In the genomic region with DNA sequence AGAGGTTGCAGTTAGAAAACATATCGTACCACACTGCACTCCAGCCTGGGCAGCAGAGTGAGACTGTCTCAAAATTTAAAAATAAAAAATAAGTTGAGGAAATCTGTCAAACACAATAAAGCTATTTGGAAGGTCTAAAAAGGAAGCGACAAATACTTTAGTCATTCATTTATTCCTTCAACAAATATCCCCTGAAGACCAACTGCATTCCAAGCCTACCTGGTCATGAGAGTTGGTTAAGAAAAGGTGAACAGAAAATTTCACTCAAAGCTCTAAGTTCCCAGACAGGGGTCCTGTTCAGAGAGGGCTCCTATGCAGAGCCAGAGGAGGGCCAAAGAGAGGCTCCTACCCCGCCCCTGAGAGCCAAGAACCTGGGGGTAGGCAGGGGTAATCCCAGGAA, we compare ENCODE assay signal across 18 cellular contexts. TPM values are rescaled to one million over a fixed set of nuclear protein-coding genes. Genes with fewer than 3 reads are reported as not detected.
DNase-seq lines count a peak whose midpoint lies in the region; ATAC-seq, FAIRE-seq and TF ChIP-seq lines count a peak whose summit lies in the region.
"Had no signal": no experiment of that assay in that cellular context is flagged by ENCODE, and none has a peak within 500 bp of the region (broad histone marks: within the 10 kb centered on the region; RNA-seq: fewer than 3 reads in every experiment).

No MANE protein-coding gene starts in this region.

- no peaks in the 10 kb centered on the region for H3K4me1 Mint-ChIP-seq in activated T-cell treated with anti-CD3 and anti-CD28 coated beads, Interleukin-2, amount 50 U/mL, for 24 hours (ENCODE audit: low read depth)
- no peaks in the 10 kb centered on the region for H3K4me1 Mint-ChIP-seq in activated T-cell treated with anti-CD3 and anti-CD28 coated beads, Interleukin-2, amount 50 U/mL, for 4 hours (ENCODE audit: low read depth)
- H3K4me1 Mint-ChIP-seq: B cell had no signal

- CTCF ChIA-PET in RWPE1 (lab: Yijun Ruan, JAX), result interaction anchor here (0.6 to 0.8 kb wide), 2 partner anchors 15 to 405 kb away, joined by 4 read pairs; a partner anchor contains a TSS

- H3K36me3 Mint-ChIP-seq in activated T-cell treated with anti-CD3 and anti-CD28 coated beads, Interleukin-2, amount 50 U/mL, for 24 hours (ENCODE audit: low read depth), result peaks cover 40% of the 10 kb centered on the region
- H3K36me3 Mint-ChIP-seq in activated T-cell treated with anti-CD3 and anti-CD28 coated beads, Interleukin-2, amount 50 U/mL, for 4 hours (ENCODE audit: insufficient read depth), result peaks cover 23% of the 10 kb centered on the region

- H4K20me1 ChIP-seq in keratinocyte (ENCODE audit: control insufficient read depth, extremely low read depth, insufficient read depth, low read length), result no peaks in the 10 kb centered on the region

- DNase-seq in activated T-cell treated with anti-CD3 and anti-CD28 coated beads, Interleukin-2, amount 50 U/mL, for 24 hours, result no peak
- DNase-seq in activated T-cell treated with anti-CD3 and anti-CD28 coated beads, Interleukin-2, amount 50 U/mL, for 4 hours, result no peak
- DNase-seq in RWPE2 (ENCODE audit: low spot score) (no peak), keratinocyte (ENCODE audit: low read depth, low spot score) (no peak), DMS53 (lab: John Stamatoyannopoulos, UW) (no peak), esophagus muscularis mucosa (ENCODE audit: extremely low spot score) (no peak), RWPE1 (ENCODE audit: low spot score) (no peak)
- no peak for DNase-seq in activated CD8-positive, alpha-beta memory T cell treated with anti-CD3 and anti-CD28 coated beads, Interleukin-2, amount 50 U/mL, for 48 hours
- DNase-seq: 8988T; COR-L47; GF-D8; H7; NCI-H1092 treated with DMSO at 0.1 percent for 48 hours; NCI-H146; NCI-H2081; NK-92 treated with Interleukin-12 subunit alpha and Interleukin-12 subunit beta, amount 100 ng/mL, for 24 hours; SHP77 treated with DMSO at 0.1 percent for 48 hours had no signal

- FAIRE-seq in keratinocyte (lab: Jason Lieb, UNC), result no peak

- POLR2A ChIA-PET in RWPE1 (lab: Yijun Ruan, JAX; ENCODE audit: low non-redundant PET), result no interaction called here

- no peak for TF ChIP-seq CTCF in RWPE2 (IDR thresholded peaks at IDR 0.05; ENCODE audit: poor library complexity, severe bottlenecking)
- TF ChIP-seq CTCF in keratinocyte (optimal IDR thresholded peaks at IDR 0.05 in 1 of 3, IDR thresholded peaks at IDR 0.05 in 1 of 3, conservative IDR thresholded peaks at IDR 0.05 in 1 of 3; ENCODE audit: extremely low read depth in 1 of 3, insufficient read depth in 2 of 3, low read length in 3 of 3), result no peak
- no peak for TF ChIP-seq CTCF in esophagus muscularis mucosa (IDR thresholded peaks at IDR 0.05)
- no peak for TF ChIP-seq CTCF in RWPE1 (conservative IDR thresholded peaks at IDR 0.05; ENCODE audit: low read depth)

- H3K4me3 Mint-ChIP-seq in activated T-cell treated with anti-CD3 and anti-CD28 coated beads, Interleukin-2, amount 50 U/mL, for 24 hours, result no peak overlapping the region
- no peak overlapping the region for H3K4me3 Mint-ChIP-seq in activated T-cell treated with anti-CD3 and anti-CD28 coated beads, Interleukin-2, amount 50 U/mL, for 4 hours
- H3K4me3 Mint-ChIP-seq: B cell had no signal

- 99% methylated on average over 3 of the region's 3 CpGs for WGBS in esophagus muscularis mucosa

- H3K9me3 ChIP-seq in RWPE2 (ENCODE audit: severe bottlenecking) (no peaks in the 10 kb centered on the region), keratinocyte (ENCODE audit: control insufficient read depth, low read depth, low read length) (no peaks in the 10 kb centered on the region), esophagus muscularis mucosa (no peaks in the 10 kb centered on the region)

- intact Hi-C loops in esophagus muscularis mucosa (cut with DNase I), result no loop called here

- dilution Hi-C loops in keratinocyte (cut with MboI; ENCODE audit: extremely low pct_ligation_motif_present, low sequenced_read_pairs), result no loop called here

- peak overlapping the region; percentile 1 for H3K27ac Mint-ChIP-seq in activated T-cell treated with anti-CD3 and anti-CD28 coated beads, Interleukin-2, amount 50 U/mL, for 24 hours
- H3K27ac Mint-ChIP-seq: B cell had no signal

- H3K27me3 Mint-ChIP-seq in activated T-cell treated with anti-CD3 and anti-CD28 coated beads, Interleukin-2, amount 50 U/mL, for 24 hours, result no peaks in the 10 kb centered on the region
- H3K27me3 Mint-ChIP-seq in activated T-cell treated with anti-CD3 and anti-CD28 coated beads, Interleukin-2, amount 50 U/mL, for 4 hours (ENCODE audit: low read depth), result no peaks in the 10 kb centered on the region
- H3K27me3 Mint-ChIP-seq: B cell had no signal

- H2AFZ ChIP-seq in keratinocyte (ENCODE audit: control insufficient read depth, low read length), result peak overlapping the region; percentile 4

- no peak for TF ChIP-seq POLR2A in esophagus muscularis mucosa (IDR thresholded peaks at IDR 0.05; ENCODE audit: low read depth)

- H3K4me1 ChIP-seq in RWPE2 (ENCODE audit: insufficient read depth, poor library complexity, severe bottlenecking), result no peaks in the 10 kb centered on the region
- H3K4me1 ChIP-seq in keratinocyte (ENCODE audit: control insufficient read depth, extremely low read depth, insufficient read depth, low read length), result peaks cover 12% of the 10 kb centered on the region
- no peaks in the 10 kb centered on the region for H3K4me1 ChIP-seq in esophagus muscularis mucosa

- TF ChIP-seq EP300 in esophagus muscularis mucosa (IDR thresholded peaks at IDR 0.05), result no peak

- no peak overlapping the region for H3K9ac ChIP-seq in keratinocyte (ENCODE audit: control insufficient read depth, extremely low read depth, insufficient read depth, low read length)

- peak overlapping the region; percentile 60 for H3K4me2 ChIP-seq in keratinocyte (ENCODE audit: control insufficient read depth, extremely low read depth, insufficient read depth, low read depth, low read length)

- H3K9me1 ChIP-seq in keratinocyte (ENCODE audit: control insufficient read depth, extremely low read depth, insufficient read depth, low read length), result no peaks in the 10 kb centered on the region

- no peak for ATAC-seq in activated T-cell treated with anti-CD3 and anti-CD28 coated beads, Interleukin-2, amount 50 U/mL, for 4 hours
- ATAC-seq in RWPE2 (ENCODE audit: low read depth), result peak; percentile 59

- H3K27ac ChIP-seq in RWPE2 (ENCODE audit: poor library complexity, severe bottlenecking), result peak overlapping the region; percentile 42
- peak overlapping the region; percentile 6 for H3K27ac ChIP-seq in keratinocyte (ENCODE audit: control insufficient read depth, insufficient read depth, low read length)
- H3K27ac ChIP-seq in esophagus muscularis mucosa (replicated peaks in 1 of 4), result no peak overlapping the region
- H3K27ac ChIP-seq in RWPE1, result no peak overlapping the region

- H3K4me3 ChIP-seq in RWPE2 (ENCODE audit: severe bottlenecking), result no peak overlapping the region
- no peak overlapping the region for H3K4me3 ChIP-seq in keratinocyte (ENCODE audit: control insufficient read depth in 2 of 3, extremely low read depth in 1 of 3, insufficient read depth in 2 of 3, low read depth in 1 of 3, low read length in 3 of 3)
- no peak overlapping the region for H3K4me3 ChIP-seq in esophagus muscularis mucosa

- no peaks in the 10 kb centered on the region for H3K9me3 Mint-ChIP-seq in activated T-cell treated with anti-CD3 and anti-CD28 coated beads, Interleukin-2, amount 50 U/mL, for 24 hours
- H3K9me3 Mint-ChIP-seq in activated T-cell treated with anti-CD3 and anti-CD28 coated beads, Interleukin-2, amount 50 U/mL, for 4 hours, result no peaks in the 10 kb centered on the region

- no peaks in the 10 kb centered on the region for H3K36me3 ChIP-seq in RWPE2 (ENCODE audit: low read depth)
- peaks cover 2 to 5% of the 10 kb centered on the region in 2 experiments for H3K36me3 ChIP-seq in keratinocyte (ENCODE audit: control insufficient read depth in 2 of 2, extremely low read depth in 1 of 2, insufficient read depth in 2 of 2, low read length in 2 of 2)
- H3K36me3 ChIP-seq in esophagus muscularis mucosa, result peaks cover 30 to 68% (median 48%) of the 10 kb centered on the region in 4 donors

- no peaks in the 10 kb centered on the region for H3K79me2 ChIP-seq in keratinocyte (ENCODE audit: control insufficient read depth, insufficient read depth, low read length)

- H3K27me3 ChIP-seq in RWPE2 (ENCODE audit: insufficient read depth, poor library complexity, severe bottlenecking), result no peaks in the 10 kb centered on the region
- no peaks in the 10 kb centered on the region for H3K27me3 ChIP-seq in keratinocyte (ENCODE audit: control insufficient read depth, extremely low read depth, insufficient read depth, low read length)
- no peaks in the 10 kb centered on the region for H3K27me3 ChIP-seq in esophagus muscularis mucosa

RNA-seq across cellular contexts. Expression of a gene that starts 15.4 kb away (rescaled TPM):
- total RNA-seq in activated T-cell treated with anti-CD3 and anti-CD28 coated beads, Interleukin-2, amount 50 U/mL, for 4 hours, result 10 to 100 TPM; 60.7 to 75.9 (median 70.7) TPM
- 18.6 to 23.6 TPM (median 23.2 TPM) in 3 replicates for polyA plus RNA-seq in keratinocyte
- 35.6 TPM for polyA plus RNA-seq in keratinocyte (2011; ENCODE audit: low read depth)
- 15.4 and 22.6 TPM in 2 replicates for polyA plus RNA-seq in keratinocyte (2011; cell fraction: cytosol; rRNA removed)
- polyA plus RNA-seq in keratinocyte (2011; cell fraction: nucleus; rRNA removed), result 15.8 and 15.9 TPM in 2 replicates
- polyA plus RNA-seq in keratinocyte (2012; ENCODE audit: low replicate concordance), result 17.9 and 34.0 TPM in 2 replicates
- polyA minus RNA-seq in keratinocyte, result 32.5 to 45.3 TPM (median 42.5 TPM) in 3 replicates
- polyA minus RNA-seq in keratinocyte (2011; cell fraction: cytosol; rRNA and poly(A)+ RNA removed), result 34.3 TPM
- polyA minus RNA-seq in keratinocyte (2011; cell fraction: nucleus; rRNA and poly(A)+ RNA removed), result 14.7 and 26.1 TPM in 2 replicates
- 10 to 100 TPM; 30.7 to 43.3 (median 34.2) TPM for total RNA-seq in esophagus muscularis mucosa

RNA-seq across cellular contexts. Expression of a gene that starts 35.6 kb away (rescaled TPM):
- total RNA-seq in activated T-cell treated with anti-CD3 and anti-CD28 coated beads, Interleukin-2, amount 50 U/mL, for 4 hours, result 10 to 100 TPM; 13.9 to 19.0 (median 17.5) TPM
- 22.4 to 27.4 TPM (median 22.6 TPM) in 3 replicates for polyA plus RNA-seq in keratinocyte
- 3.1 TPM for polyA plus RNA-seq in keratinocyte (2011; ENCODE audit: low read depth)
- 20.1 and 30.5 TPM in 2 replicates for polyA plus RNA-seq in keratinocyte (2011; cell fraction: cytosol; rRNA removed)
- polyA plus RNA-seq in keratinocyte (2011; cell fraction: nucleus; rRNA removed), result 36.4 and 45.2 TPM in 2 replicates
- polyA plus RNA-seq in keratinocyte (2012; ENCODE audit: low replicate concordance), result 10.6 and 16.2 TPM in 2 replicates
- polyA minus RNA-seq in keratinocyte, result 9.6 to 12.4 TPM (median 11.6 TPM) in 3 replicates
- polyA minus RNA-seq in keratinocyte (2011; cell fraction: cytosol; rRNA and poly(A)+ RNA removed), result 12.3 TPM
- 8.0 and 10.9 TPM in 2 replicates for polyA minus RNA-seq in keratinocyte (2011; cell fraction: nucleus; rRNA and poly(A)+ RNA removed)
- 10 to 100 TPM; 13.3 to 34.6 (median 21.8) TPM for total RNA-seq in esophagus muscularis mucosa

RNA-seq across cellular contexts. Expression of a gene that starts 55.5 kb away (rescaled TPM):
- total RNA-seq in activated T-cell treated with anti-CD3 and anti-CD28 coated beads, Interleukin-2, amount 50 U/mL, for 4 hours, result 100 to 1,000 TPM; 144 to 161 (median 146) TPM
- polyA plus RNA-seq in keratinocyte, result 58.1 to 71.5 TPM (median 66.7 TPM) in 3 replicates
- 41.1 TPM for polyA plus RNA-seq in keratinocyte (2011; ENCODE audit: low read depth)
- polyA plus RNA-seq in keratinocyte (2011; cell fraction: cytosol; rRNA removed), result 50.5 and 68.2 TPM in 2 replicates
- 113 and 119 TPM in 2 replicates for polyA plus RNA-seq in keratinocyte (2011; cell fraction: nucleus; rRNA removed)
- 39.7 and 51.4 TPM in 2 replicates for polyA plus RNA-seq in keratinocyte (2012; ENCODE audit: low replicate concordance)
- 60.8 to 103 TPM (median 65.8 TPM) in 3 replicates for polyA minus RNA-seq in keratinocyte
- 38.4 TPM for polyA minus RNA-seq in keratinocyte (2011; cell fraction: cytosol; rRNA and poly(A)+ RNA removed)
- polyA minus RNA-seq in keratinocyte (2011; cell fraction: nucleus; rRNA and poly(A)+ RNA removed), result 45.7 and 64.4 TPM in 2 replicates
- total RNA-seq in esophagus muscularis mucosa, result 100 to 1,000 TPM in 1 of 4 donors, 10 to 100 TPM in 3; 78.9 to 109 (median 97.5) TPM

Comparison
In these comparisons a context has a peak if more than half of its experiments do, and no peak if none do; other contexts are left out.
1. H3K27ac ChIP-seq: peak in RWPE2 (single experiment) and keratinocyte (single experiment); none in esophagus muscularis mucosa (0 of 4) and RWPE1 (single experiment).